Comparison of ENCODE assay signal across 24 cellular contexts in genomic region chr6:155915651-155916050, GRCh38.
"Had no signal": no experiment of that assay in that cellular context is flagged by ENCODE, and none has a peak within 500 bp of the region (broad histone marks: within the 10 kb centered on the region; RNA-seq: fewer than 3 reads in every experiment).

No MANE protein-coding gene starts in this region.

- H3K27ac ChIP-seq: colonic mucosa, epithelial cell of prostate, esophagus squamous epithelium, foreskin keratinocyte, gastroesophageal sphincter, heart left ventricle, left lung, lower lobe of right lung had no signal

- DNase-seq: colonic mucosa; cortex of kidney; effector CD8-positive, alpha-beta T cell; effector memory CD8-positive, alpha-beta T cell; endodermal cell; erythroblast; esophagus squamous epithelium; foreskin keratinocyte; heart left ventricle; hippocampal formation; left cardiac atrium; left lung; left ventricle myocardium superior; lower lobe of right lung; mesendoderm; midbrain; naive thymus-derived CD4-positive, alpha-beta T cell had no signal

- H3K36me3 ChIP-seq: colonic mucosa, esophagus squamous epithelium, gastroesophageal sphincter, heart left ventricle, left lung, lower lobe of right lung had no signal

- H3K4me1 ChIP-seq: colonic mucosa, esophagus squamous epithelium, foreskin keratinocyte, gastroesophageal sphincter, heart left ventricle, left lung, lower lobe of right lung had no signal

- H3K27me3 ChIP-seq: colonic mucosa, esophagus squamous epithelium, foreskin keratinocyte, gastroesophageal sphincter, heart left ventricle, left lung had no signal

- FAIRE-seq: endometrium, frontal cortex, islet of Langerhans, keratinocyte had no signal

- ATAC-seq: effector memory CD8-positive, alpha-beta T cell; esophagus mucosa; foreskin keratinocyte; gastroesophageal sphincter; heart left ventricle; left cardiac atrium; left lung; left ventricle myocardium superior; lower lobe of right lung; naive thymus-derived CD4-positive, alpha-beta T cell had no signal

- H3K9me3 ChIP-seq: colonic mucosa, esophagus squamous epithelium, gastroesophageal sphincter, heart left ventricle, left lung, lower lobe of right lung had no signal

- H3K4me3 ChIP-seq: colonic mucosa, esophagus squamous epithelium, gastroesophageal sphincter, heart left ventricle, left lung, lower lobe of right lung had no signal
